In the genomic region with DNA sequence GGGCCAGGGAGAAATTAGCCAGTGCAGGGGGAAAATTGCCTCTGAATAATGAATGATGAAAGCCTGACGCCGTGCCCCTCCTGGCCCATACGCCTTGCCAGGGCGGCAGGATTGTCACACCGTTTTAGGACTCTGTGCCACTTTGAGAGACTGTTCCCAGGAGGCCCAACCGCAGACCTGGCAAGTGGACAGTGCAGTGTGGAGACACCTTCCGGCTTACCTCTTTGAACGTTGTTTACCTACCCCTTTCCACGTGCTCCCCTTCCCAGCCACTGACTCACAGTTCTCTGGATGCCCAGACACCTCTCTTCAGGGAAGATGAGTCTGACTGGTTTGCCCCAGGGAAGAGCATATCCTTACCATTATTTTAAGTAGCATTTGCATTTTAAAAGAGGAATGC, we compare ENCODE assay signal across 1 cellular context.
TF ChIP-seq lines count a peak whose summit lies in the region.

No MANE protein-coding gene starts in this region.

TF ChIP-seq in HepG2, 621 proteins besides CTCF, POLR2A, EP300 and RAD21 (continued from another document and continues in another):
- TF ChIP-seq MAFK (conservative IDR thresholded peaks at IDR 0.05 in 1 of 2, IDR thresholded peaks at IDR 0.05 in 1 of 2; ENCODE audit: low read length in 2 of 2) (no peak), CCDC6 (CRISPR knock-in tag; IDR thresholded peaks at IDR 0.05) (no peak), ZNF512 (CRISPR knock-in tag; IDR thresholded peaks at IDR 0.05) (no peak), ZFP90 (CRISPR knock-in tag; IDR thresholded peaks at IDR 0.05; ENCODE audit: borderline replicate concordance) (no peak), ZNF891 (CRISPR knock-in tag; IDR thresholded peaks at IDR 0.05) (no peak), ZNF704 (CRISPR knock-in tag; IDR thresholded peaks at IDR 0.05; ENCODE audit: borderline replicate concordance) (no peak), CEBPZ (IDR thresholded peaks at IDR 0.05; ENCODE audit: low read length) (no peak), SOX6 (IDR thresholded peaks at IDR 0.05) (no peak), SOX6 (CRISPR knock-in tag; IDR thresholded peaks at IDR 0.05) (peak; percentile 63), ARID2 (CRISPR knock-in tag; IDR thresholded peaks at IDR 0.05; ENCODE audit: borderline replicate concordance) (no peak), XBP1 (CRISPR knock-in tag; IDR thresholded peaks at IDR 0.05) (no peak), ZNF468 (CRISPR knock-in tag; IDR thresholded peaks at IDR 0.05) (no peak), SMAD1 (CRISPR knock-in tag; IDR thresholded peaks at IDR 0.05; ENCODE audit: borderline replicate concordance, low read depth) (no peak), NCOA1 (CRISPR knock-in tag; IDR thresholded peaks at IDR 0.05) (no peak), SPEN (CRISPR knock-in tag; IDR thresholded peaks at IDR 0.05; ENCODE audit: low read depth) (peak; percentile 67; the same call in 1 of the 2 replicates), NR2C2 (CRISPR knock-in tag; IDR thresholded peaks at IDR 0.05; ENCODE audit: borderline replicate concordance) (no peak), GPBP1L1 (CRISPR knock-in tag; IDR thresholded peaks at IDR 0.05) (no peak), TARDBP (CRISPR knock-in tag; IDR thresholded peaks at IDR 0.05) (no peak), PAWR (CRISPR knock-in tag; IDR thresholded peaks at IDR 0.05; ENCODE audit: borderline replicate concordance) (no peak), ZFP36L1 (CRISPR knock-in tag; IDR thresholded peaks at IDR 0.05) (0 out of 2 replicates have a peak, but pooled peaks have one; percentile 30), ZNF501 (CRISPR knock-in tag; IDR thresholded peaks at IDR 0.05) (no peak), ZNF598 (CRISPR knock-in tag; IDR thresholded peaks at IDR 0.05; ENCODE audit: borderline replicate concordance) (no peak), TCF7L2 (IDR thresholded peaks at IDR 0.05; ENCODE audit: low read depth, low read length) (no peak), ELF1 (CRISPR knock-in tag; IDR thresholded peaks at IDR 0.05) (no peak), ZBTB21 (CRISPR knock-in tag; IDR thresholded peaks at IDR 0.05) (no peak), ZNF264 (CRISPR knock-in tag; IDR thresholded peaks at IDR 0.05) (no peak), ZNF530 (CRISPR knock-in tag; IDR thresholded peaks at IDR 0.05; ENCODE audit: low read depth) (no peak), RNF2 (conservative IDR thresholded peaks at IDR 0.05; ENCODE audit: low read depth) (peak; percentile 66; the same call in 1 of the 2 replicates), SMC3 (IDR thresholded peaks at IDR 0.05; ENCODE audit: low read length) (no peak), HHEX (CRISPR knock-in tag; IDR thresholded peaks at IDR 0.05) (0 out of 2 replicates have a peak, but pooled peaks have one; percentile 18), NR1H2 (CRISPR knock-in tag; IDR thresholded peaks at IDR 0.05; ENCODE audit: borderline replicate concordance, low read depth) (no peak), ERF (CRISPR knock-in tag; IDR thresholded peaks at IDR 0.05) (peak; percentile 61; the same call in 1 of the 2 replicates), ETV5 (CRISPR knock-in tag; IDR thresholded peaks at IDR 0.05; ENCODE audit: borderline replicate concordance) (peak; percentile 90; the same call in 1 of the 2 replicates), MTA3 (CRISPR knock-in tag; IDR thresholded peaks at IDR 0.05) (no peak), KAT8 (CRISPR knock-in tag; IDR thresholded peaks at IDR 0.05) (0 out of 2 replicates have a peak, but pooled peaks have one; percentile 29), ZNF660 (CRISPR knock-in tag; IDR thresholded peaks at IDR 0.05; ENCODE audit: borderline replicate concordance, low read depth) (no peak), ZNF282 (IDR thresholded peaks at IDR 0.05; ENCODE audit: partially characterized antibody) (no peak), SRSF1 (optimal IDR thresholded peaks at IDR 0.05; ENCODE audit: low read depth, low read length) (no peak), KDM6A (CRISPR knock-in tag; IDR thresholded peaks at IDR 0.05; ENCODE audit: low read depth) (peak; percentile 29; the same call in 1 of the 2 replicates), ZNF674 (CRISPR knock-in tag; IDR thresholded peaks at IDR 0.05; ENCODE audit: low read depth) (no peak), HNF1B (CRISPR knock-in tag; IDR thresholded peaks at IDR 0.05) (no peak), DR1 (CRISPR knock-in tag; IDR thresholded peaks at IDR 0.05) (no peak), NR0B2 (CRISPR knock-in tag; IDR thresholded peaks at IDR 0.05) (no peak)
- TF ChIP-seq, protein P1, sequence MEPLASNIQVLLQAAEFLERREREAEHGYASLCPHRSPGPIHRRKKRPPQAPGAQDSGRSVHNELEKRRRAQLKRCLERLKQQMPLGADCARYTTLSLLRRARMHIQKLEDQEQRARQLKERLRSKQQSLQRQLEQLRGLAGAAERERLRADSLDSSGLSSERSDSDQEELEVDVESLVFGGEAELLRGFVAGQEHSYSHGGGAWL (CRISPR knock-in tag; IDR thresholded peaks at IDR 0.05): no peak
- TF ChIP-seq, protein P2, sequence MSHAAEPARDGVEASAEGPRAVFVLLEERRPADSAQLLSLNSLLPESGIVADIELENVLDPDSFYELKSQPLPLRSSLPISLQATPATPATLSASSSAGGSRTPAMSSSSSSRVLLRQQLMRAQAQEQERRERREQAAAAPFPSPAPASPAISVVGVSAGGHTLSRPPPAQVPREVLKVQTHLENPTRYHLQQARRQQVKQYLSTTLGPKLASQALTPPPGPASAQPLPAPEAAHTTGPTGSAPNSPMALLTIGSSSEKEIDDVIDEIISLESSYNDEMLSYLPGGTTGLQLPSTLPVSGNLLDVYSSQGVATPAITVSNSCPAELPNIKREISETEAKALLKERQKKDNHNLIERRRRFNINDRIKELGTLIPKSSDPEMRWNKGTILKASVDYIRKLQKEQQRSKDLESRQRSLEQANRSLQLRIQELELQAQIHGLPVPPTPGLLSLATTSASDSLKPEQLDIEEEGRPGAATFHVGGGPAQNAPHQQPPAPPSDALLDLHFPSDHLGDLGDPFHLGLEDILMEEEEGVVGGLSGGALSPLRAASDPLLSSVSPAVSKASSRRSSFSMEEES (CRISPR knock-in tag; IDR thresholded peaks at IDR 0.05): peak; percentile 86
- TF ChIP-seq, protein P3, sequence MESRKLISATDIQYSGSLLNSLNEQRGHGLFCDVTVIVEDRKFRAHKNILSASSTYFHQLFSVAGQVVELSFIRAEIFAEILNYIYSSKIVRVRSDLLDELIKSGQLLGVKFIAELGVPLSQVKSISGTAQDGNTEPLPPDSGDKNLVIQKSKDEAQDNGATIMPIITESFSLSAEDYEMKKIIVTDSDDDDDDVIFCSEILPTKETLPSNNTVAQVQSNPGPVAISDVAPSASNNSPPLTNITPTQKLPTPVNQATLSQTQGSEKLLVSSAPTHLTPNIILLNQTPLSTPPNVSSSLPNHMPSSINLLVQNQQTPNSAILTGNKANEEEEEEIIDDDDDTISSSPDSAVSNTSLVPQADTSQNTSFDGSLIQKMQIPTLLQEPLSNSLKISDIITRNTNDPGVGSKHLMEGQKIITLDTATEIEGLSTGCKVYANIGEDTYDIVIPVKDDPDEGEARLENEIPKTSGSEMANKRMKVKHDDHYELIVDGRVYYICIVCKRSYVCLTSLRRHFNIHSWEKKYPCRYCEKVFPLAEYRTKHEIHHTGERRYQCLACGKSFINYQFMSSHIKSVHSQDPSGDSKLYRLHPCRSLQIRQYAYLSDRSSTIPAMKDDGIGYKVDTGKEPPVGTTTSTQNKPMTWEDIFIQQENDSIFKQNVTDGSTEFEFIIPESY (CRISPR knock-in tag; IDR thresholded peaks at IDR 0.05): no peak
- TF ChIP-seq, protein P4, sequence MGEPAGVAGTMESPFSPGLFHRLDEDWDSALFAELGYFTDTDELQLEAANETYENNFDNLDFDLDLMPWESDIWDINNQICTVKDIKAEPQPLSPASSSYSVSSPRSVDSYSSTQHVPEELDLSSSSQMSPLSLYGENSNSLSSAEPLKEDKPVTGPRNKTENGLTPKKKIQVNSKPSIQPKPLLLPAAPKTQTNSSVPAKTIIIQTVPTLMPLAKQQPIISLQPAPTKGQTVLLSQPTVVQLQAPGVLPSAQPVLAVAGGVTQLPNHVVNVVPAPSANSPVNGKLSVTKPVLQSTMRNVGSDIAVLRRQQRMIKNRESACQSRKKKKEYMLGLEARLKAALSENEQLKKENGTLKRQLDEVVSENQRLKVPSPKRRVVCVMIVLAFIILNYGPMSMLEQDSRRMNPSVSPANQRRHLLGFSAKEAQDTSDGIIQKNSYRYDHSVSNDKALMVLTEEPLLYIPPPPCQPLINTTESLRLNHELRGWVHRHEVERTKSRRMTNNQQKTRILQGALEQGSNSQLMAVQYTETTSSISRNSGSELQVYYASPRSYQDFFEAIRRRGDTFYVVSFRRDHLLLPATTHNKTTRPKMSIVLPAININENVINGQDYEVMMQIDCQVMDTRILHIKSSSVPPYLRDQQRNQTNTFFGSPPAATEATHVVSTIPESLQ (CRISPR knock-in tag; conservative IDR thresholded peaks at IDR 0.05): no peak
- TF ChIP-seq, protein P5, sequence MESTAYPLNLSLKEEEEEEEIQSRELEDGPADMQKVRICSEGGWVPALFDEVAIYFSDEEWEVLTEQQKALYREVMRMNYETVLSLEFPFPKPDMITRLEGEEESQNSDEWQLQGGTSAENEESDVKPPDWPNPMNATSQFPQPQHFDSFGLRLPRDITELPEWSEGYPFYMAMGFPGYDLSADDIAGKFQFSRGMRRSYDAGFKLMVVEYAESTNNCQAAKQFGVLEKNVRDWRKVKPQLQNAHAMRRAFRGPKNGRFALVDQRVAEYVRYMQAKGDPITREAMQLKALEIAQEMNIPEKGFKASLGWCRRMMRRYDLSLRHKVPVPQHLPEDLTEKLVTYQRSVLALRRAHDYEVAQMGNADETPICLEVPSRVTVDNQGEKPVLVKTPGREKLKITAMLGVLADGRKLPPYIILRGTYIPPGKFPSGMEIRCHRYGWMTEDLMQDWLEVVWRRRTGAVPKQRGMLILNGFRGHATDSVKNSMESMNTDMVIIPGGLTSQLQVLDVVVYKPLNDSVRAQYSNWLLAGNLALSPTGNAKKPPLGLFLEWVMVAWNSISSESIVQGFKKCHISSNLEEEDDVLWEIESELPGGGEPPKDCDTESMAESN (CRISPR knock-in tag; conservative IDR thresholded peaks at IDR 0.05): no peak
